Comparison of ENCODE assay signal across 17 cellular contexts in genomic region chr10:28091913-28092312, GRCh38.
DNase-seq lines count a peak whose midpoint lies in the region; ATAC-seq and TF ChIP-seq lines count a peak whose summit lies in the region.
"Had no signal": no experiment of that assay in that cellular context is flagged by ENCODE, and none has a peak within 500 bp of the region (broad histone marks: within the 10 kb centered on the region; RNA-seq: fewer than 3 reads in every experiment).

No MANE protein-coding gene starts in this region.

- peaks cover 16% of the 10 kb centered on the region for H3K4me1 Mint-ChIP-seq in stimulated activated naive CD8-positive, alpha-beta T cell treated with anti-CD3 and anti-CD28 coated beads, Interleukin-15, Interleukin-2, amounts not matched to agents 100 ng/mL and 50 ng/mL, for 24 hours (ENCODE audit: low read depth)
- H3K4me1 Mint-ChIP-seq in central memory CD8-positive, alpha-beta T cell = no peaks in the 10 kb centered on the region
- H3K4me1 Mint-ChIP-seq in T-helper 2 cell treated with Interferon-gamma antibody and Interleukin-4, amounts not matched to agents 5 μg/mL and 100 μg/mL, for 36 hours (ENCODE audit: low read depth) = peaks cover 7% of the 10 kb centered on the region
- H3K4me1 Mint-ChIP-seq: CD4-positive, alpha-beta memory T cell had no signal

- H3K36me3 ChIP-seq in RWPE2 (ENCODE audit: low read depth) = no peaks in the 10 kb centered on the region

- H3K27me3 ChIP-seq in RWPE2 (ENCODE audit: insufficient read depth, poor library complexity, severe bottlenecking) = no peaks in the 10 kb centered on the region

- ATAC-seq in stimulated activated naive CD8-positive, alpha-beta T cell treated with anti-CD3 and anti-CD28 coated beads, Interleukin-15, Interleukin-2, amounts not matched to agents 100 U/mL and 50 U/mL, for 24 hours = no peak
- ATAC-seq in RWPE2 (ENCODE audit: low read depth) = no peak
- no peak for ATAC-seq in central memory CD8-positive, alpha-beta T cell (replicated peaks; ENCODE audit: extremely low read depth, poor library complexity, severe bottlenecking)
- ATAC-seq: A549 had no signal

- H3K27ac ChIP-seq in RWPE2 (ENCODE audit: poor library complexity, severe bottlenecking) = peak overlapping the region; percentile 96
- H3K27ac ChIP-seq: A549, GM23248 had no signal

- peaks cover 33% of the 10 kb centered on the region for H3K4me1 ChIP-seq in RWPE2 (ENCODE audit: insufficient read depth, poor library complexity, severe bottlenecking)
- H3K4me1 ChIP-seq: A549 had no signal

- no peak overlapping the region for H3K4me3 ChIP-seq in RWPE2 (ENCODE audit: severe bottlenecking)
- H3K4me3 ChIP-seq: A549, GM23248 had no signal

- DNase-seq in stimulated activated naive CD8-positive, alpha-beta T cell treated with anti-CD3 and anti-CD28 coated beads, Interleukin-15, Interleukin-2, amounts not matched to agents 100 U/mL and 50 U/mL, for 24 hours = no peak
- DNase-seq in RWPE2 (ENCODE audit: low spot score) (no peak), HCEC 1CT (no peak), NCI-H187 (lab: John Stamatoyannopoulos, UW) (no peak)
- no peak for DNase-seq in central memory CD8-positive, alpha-beta T cell (ENCODE audit: low spot score in 2 of 2)
- DNase-seq in T-helper 2 cell treated with Interferon-gamma antibody and Interleukin-4, amounts not matched to agents 5 μg/mL and 100 μg/mL, for 36 hours (ENCODE audit: low spot score) = no peak
- DNase-seq: 8988T; C1 segment of cervical spinal cord; Calu3; CD4-positive, alpha-beta memory T cell; COR-L47; DMS53; DMS79 treated with DMSO at 0.1 percent for 48 hours; GM23248; H7 had no signal

- H3K9me3 Mint-ChIP-seq in stimulated activated naive CD8-positive, alpha-beta T cell treated with anti-CD3 and anti-CD28 coated beads, Interleukin-15, Interleukin-2, amounts not matched to agents 100 ng/mL and 50 ng/mL, for 24 hours = peaks cover 9% of the 10 kb centered on the region
- no peaks in the 10 kb centered on the region for H3K9me3 Mint-ChIP-seq in central memory CD8-positive, alpha-beta T cell
- H3K9me3 Mint-ChIP-seq in T-helper 2 cell treated with Interferon-gamma antibody and Interleukin-4, amounts not matched to agents 5 μg/mL and 100 μg/mL, for 36 hours = no peaks in the 10 kb centered on the region

- no peaks in the 10 kb centered on the region for H3K9me3 ChIP-seq in RWPE2 (ENCODE audit: severe bottlenecking)
- H3K9me3 ChIP-seq: A549 had no signal

- TF ChIP-seq CTCF in RWPE2 (IDR thresholded peaks at IDR 0.05; ENCODE audit: poor library complexity, severe bottlenecking) = no peak

- peak overlapping the region; percentile 2 for H3K27ac Mint-ChIP-seq in stimulated activated naive CD8-positive, alpha-beta T cell treated with anti-CD3 and anti-CD28 coated beads, Interleukin-15, Interleukin-2, amounts not matched to agents 100 ng/mL and 50 ng/mL, for 24 hours
- peak overlapping the region; percentile 12 for H3K27ac Mint-ChIP-seq in central memory CD8-positive, alpha-beta T cell (ENCODE audit: low read depth)
- H3K27ac Mint-ChIP-seq in T-helper 2 cell treated with Interferon-gamma antibody and Interleukin-4, amounts not matched to agents 5 μg/mL and 100 μg/mL, for 36 hours = no peak overlapping the region
- H3K27ac Mint-ChIP-seq: CD4-positive, alpha-beta memory T cell had no signal

- peaks cover 23% of the 10 kb centered on the region for H3K36me3 Mint-ChIP-seq in stimulated activated naive CD8-positive, alpha-beta T cell treated with anti-CD3 and anti-CD28 coated beads, Interleukin-15, Interleukin-2, amounts not matched to agents 100 ng/mL and 50 ng/mL, for 24 hours (ENCODE audit: low read depth)
- H3K36me3 Mint-ChIP-seq in central memory CD8-positive, alpha-beta T cell (ENCODE audit: insufficient read depth) = peaks cover 12% of the 10 kb centered on the region
- H3K36me3 Mint-ChIP-seq in T-helper 2 cell treated with Interferon-gamma antibody and Interleukin-4, amounts not matched to agents 5 μg/mL and 100 μg/mL, for 36 hours (ENCODE audit: low read depth) = peaks cover 6% of the 10 kb centered on the region

- H3K4me3 Mint-ChIP-seq in stimulated activated naive CD8-positive, alpha-beta T cell treated with anti-CD3 and anti-CD28 coated beads, Interleukin-15, Interleukin-2, amounts not matched to agents 100 ng/mL and 50 ng/mL, for 24 hours = no peak overlapping the region
- no peak overlapping the region for H3K4me3 Mint-ChIP-seq in central memory CD8-positive, alpha-beta T cell
- H3K4me3 Mint-ChIP-seq in T-helper 2 cell treated with Interferon-gamma antibody and Interleukin-4, amounts not matched to agents 5 μg/mL and 100 μg/mL, for 36 hours = no peak overlapping the region
- H3K4me3 Mint-ChIP-seq: CD4-positive, alpha-beta memory T cell had no signal

- no peaks in the 10 kb centered on the region for H3K27me3 Mint-ChIP-seq in stimulated activated naive CD8-positive, alpha-beta T cell treated with anti-CD3 and anti-CD28 coated beads, Interleukin-15, Interleukin-2, amounts not matched to agents 100 ng/mL and 50 ng/mL, for 24 hours
- H3K27me3 Mint-ChIP-seq in central memory CD8-positive, alpha-beta T cell = no peaks in the 10 kb centered on the region
- no peaks in the 10 kb centered on the region for H3K27me3 Mint-ChIP-seq in T-helper 2 cell treated with Interferon-gamma antibody and Interleukin-4, amounts not matched to agents 5 μg/mL and 100 μg/mL, for 36 hours (ENCODE audit: low read depth)
- H3K27me3 Mint-ChIP-seq: CD4-positive, alpha-beta memory T cell had no signal
